ENCODE assay signal across 15 cellular contexts in genomic region chr12:77062396-77062795, GRCh38. TPM values are rescaled to one million over a fixed set of nuclear protein-coding genes. Genes with fewer than 3 reads are reported as not detected.
DNase-seq lines count a peak whose midpoint lies in the region; ATAC-seq and TF ChIP-seq lines count a peak whose summit lies in the region.
"Had no signal": no experiment of that assay in that cellular context is flagged by ENCODE, and none has a peak within 500 bp of the region (broad histone marks: within the 10 kb centered on the region; RNA-seq: fewer than 3 reads in every experiment).

No MANE protein-coding gene starts in this region.

- H3K36me3 Mint-ChIP-seq in memory B cell = no peaks in the 10 kb centered on the region
- peaks cover 0 to 5% of the 10 kb centered on the region in 2 donors for H3K36me3 Mint-ChIP-seq in activated T-cell treated with anti-CD3 and anti-CD28 coated beads, Interleukin-2, amount 50 U/mL, for 72 hours (ENCODE audit: insufficient read depth in 2 of 2)

- 57 to 65% methylated on average over 1 of the region's 1 CpG for WGBS in esophagus squamous epithelium, 2 donors

- CTCF ChIA-PET in AG04450 (lab: Charles Lee) = interaction anchor here (1.1 to 4.4 kb wide), 3 partner anchors 12 to 52 kb away, joined by 4 to 41 read pairs (median 5); no protein-coding TSS in a partner anchor

- peaks cover 15% of the 10 kb centered on the region for H3K27me3 Mint-ChIP-seq in memory B cell
- H3K27me3 Mint-ChIP-seq in activated T-cell treated with anti-CD3 and anti-CD28 coated beads, Interleukin-2, amount 50 U/mL, for 72 hours (ENCODE audit: low read depth) = peaks cover 13% of the 10 kb centered on the region

- no peak for ATAC-seq in memory B cell (ENCODE audit: low read depth)
- ATAC-seq in activated T-cell treated with anti-CD3 and anti-CD28 coated beads, Interleukin-2, amount 50 U/mL, for 72 hours (replicated peaks in 1 of 2) = no peak
- ATAC-seq: activated CD8-positive, alpha-beta T cell treated with anti-CD3 and anti-CD28 coated beads, Interleukin-2, amount 10 ng/mL, durations not matched to agents 7 days and 5 days; HCT116 had no signal

- TF ChIP-seq POLR2A in GM19099 (IDR thresholded peaks at IDR 0.05; ENCODE audit: extremely low read depth, insufficient read length, low read depth) (peak; percentile 2), esophagus squamous epithelium (IDR thresholded peaks at IDR 0.05) (no peak)

- H3K27ac ChIP-seq in AG04450 (ENCODE audit: low read depth, low read length) (no peak overlapping the region), esophagus squamous epithelium (no peak overlapping the region)

- peak overlapping the region; percentile 28 for H3K4me3 Mint-ChIP-seq in memory B cell
- no peak overlapping the region for H3K4me3 Mint-ChIP-seq in activated T-cell treated with anti-CD3 and anti-CD28 coated beads, Interleukin-2, amount 50 U/mL, for 72 hours

- H3K27me3 ChIP-seq in AG04450 (ENCODE audit: control insufficient read depth, insufficient read depth, low read length) (no peaks in the 10 kb centered on the region), esophagus squamous epithelium (no peaks in the 10 kb centered on the region)

- peaks cover 0 to 30% (median 8%) of the 10 kb centered on the region in 3 donors for H3K4me1 ChIP-seq in esophagus squamous epithelium

- POLR2A ChIA-PET in AG04450 (lab: Yijun Ruan, JAX) = no interaction called here

- H3K27ac Mint-ChIP-seq in memory B cell = no peak overlapping the region
- H3K27ac Mint-ChIP-seq in activated T-cell treated with anti-CD3 and anti-CD28 coated beads, Interleukin-2, amount 50 U/mL, for 72 hours = no peak overlapping the region
- H3K27ac Mint-ChIP-seq: activated CD8-positive, alpha-beta T cell treated with anti-CD3 and anti-CD28 coated beads, Interleukin-2, amount 10 ng/mL, durations not matched to agents 7 days and 5 days had no signal

- intact Hi-C loops in esophagus squamous epithelium (cut with DNase I) = loop anchor here (10.0 kb wide), 1 partner anchor 262 kb away; no protein-coding TSS in a partner anchor

- H3K4me1 Mint-ChIP-seq in memory B cell = peaks cover 28% of the 10 kb centered on the region
- H3K4me1 Mint-ChIP-seq in activated T-cell treated with anti-CD3 and anti-CD28 coated beads, Interleukin-2, amount 50 U/mL, for 72 hours (ENCODE audit: low read depth) = peaks cover 11% of the 10 kb centered on the region

- DNase-seq in AG04450 (ENCODE audit: low read depth, low spot score) = no peak
- DNase-seq in astrocyte of the cerebellum (ENCODE audit: low read depth) = no peak
- no peak for DNase-seq in memory B cell (ENCODE audit: low spot score in 2 of 2)
- DNase-seq in NCI-H774 (lab: John Stamatoyannopoulos, UW) = no peak
- DNase-seq in esophagus squamous epithelium (lab: John Stamatoyannopoulos, UW) = no peak
- DNase-seq in SW 1271 (lab: John Stamatoyannopoulos, UW) = no peak
- DNase-seq in activated T-cell treated with anti-CD3 and anti-CD28 coated beads, Interleukin-2, amount 50 U/mL, for 72 hours = no peak
- DNase-seq: activated CD8-positive, alpha-beta T cell treated with anti-CD3 and anti-CD28 coated beads, Interleukin-2, amount 10 ng/mL, durations not matched to agents 7 days and 5 days; amygdala; head of caudate nucleus; NCI-H187; NCI-H446 had no signal

- in situ Hi-C loops in astrocyte of the cerebellum (cut with HindIII; ENCODE audit: low sequenced_read_pairs) = loop anchor here (25.0 kb wide), 1 partner anchor 625 kb away; no protein-coding TSS in a partner anchor

- TF ChIP-seq CTCF in AG04450 (IDR thresholded peaks at IDR 0.05; ENCODE audit: low read depth, low read length) = no peak
- TF ChIP-seq CTCF in astrocyte of the cerebellum (IDR thresholded peaks at IDR 0.05; ENCODE audit: low read depth, low read length, missing control alignments) = no peak
- TF ChIP-seq CTCF in esophagus squamous epithelium (IDR thresholded peaks at IDR 0.05) = no peak

- H3K9me3 Mint-ChIP-seq in memory B cell = no peaks in the 10 kb centered on the region
- H3K9me3 Mint-ChIP-seq in activated T-cell treated with anti-CD3 and anti-CD28 coated beads, Interleukin-2, amount 50 U/mL, for 72 hours = no peaks in the 10 kb centered on the region
- H3K9me3 Mint-ChIP-seq: neural crest cell had no signal

- H3K4me3 ChIP-seq in AG04450 (ENCODE audit: low read depth, low read length) (0 out of 2 replicates have a peak overlapping the region, but pooled peaks have one; percentile 1), astrocyte of the cerebellum (ENCODE audit: low read depth, low read length) (peak overlapping the region; percentile 30), esophagus squamous epithelium (peak overlapping the region in 1 of 4 donors; percentile 9)

- no peaks in the 10 kb centered on the region for H3K36me3 ChIP-seq in esophagus squamous epithelium

- H3K9me3 ChIP-seq in AG04450 (ENCODE audit: control insufficient read depth, insufficient read depth, low read length) = no peaks in the 10 kb centered on the region; the same call in 1 of the 2 replicates
- no peaks in the 10 kb centered on the region for H3K9me3 ChIP-seq in esophagus squamous epithelium

RNA-seq across cellular contexts. Expression of gene E2F7, which starts 3.0 kb away (rescaled TPM):
- 4.0 and 5.2 TPM in 2 replicates for polyA plus RNA-seq in AG04450 (2011; rRNA removed)
- 4.4 and 4.7 TPM in 2 replicates for polyA minus RNA-seq in AG04450 (2011; rRNA and poly(A)+ RNA removed)
- total RNA-seq in esophagus squamous epithelium = 1 to 10 TPM; 1.5 to 7.7 (median 7.1) TPM
- 1 to 10 TPM; 4.9 to 5.7 TPM for total RNA-seq in activated T-cell treated with anti-CD3 and anti-CD28 coated beads, Interleukin-2, amount 50 U/mL, for 72 hours
